1 cellular context compared by ENCODE assay signal in the genomic region with DNA sequence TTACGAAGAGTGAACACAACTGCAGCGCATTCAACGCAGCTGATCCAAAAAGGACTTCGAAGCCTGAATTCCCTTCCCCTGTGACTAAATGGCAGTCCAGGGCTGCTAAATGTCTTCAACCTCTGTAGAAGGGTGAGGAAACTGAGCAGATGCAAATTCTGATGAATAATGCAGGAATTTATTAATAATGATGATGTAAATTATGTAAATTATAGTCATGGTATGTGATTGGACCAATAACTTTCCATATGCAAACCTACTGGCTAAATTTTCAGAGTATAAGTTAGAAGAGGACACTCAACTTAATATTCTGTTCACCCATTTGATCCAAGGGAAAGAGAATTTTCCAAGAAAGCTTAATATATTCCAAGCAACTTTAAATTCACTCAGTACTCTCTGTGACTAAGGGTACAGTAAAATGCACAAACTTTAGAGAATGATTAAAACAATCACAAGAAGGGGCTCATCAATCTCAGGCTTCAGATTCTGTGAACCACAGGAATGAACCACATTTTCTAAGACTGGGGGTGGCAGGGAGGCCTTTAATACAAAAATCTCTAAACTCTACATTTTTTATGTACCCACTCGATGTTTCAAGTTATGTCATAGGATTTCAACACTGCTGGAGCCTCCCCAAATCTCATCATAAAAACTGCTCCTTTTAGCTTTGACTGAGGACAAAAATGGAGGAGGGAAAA.
TF ChIP-seq lines count a peak whose summit lies in the region.

No MANE protein-coding gene starts in this region.

TF ChIP-seq in HEK293, 187 proteins besides CTCF, POLR2A, EP300 and RAD21 (continued from another document):
- TF ChIP-seq, protein P1, sequence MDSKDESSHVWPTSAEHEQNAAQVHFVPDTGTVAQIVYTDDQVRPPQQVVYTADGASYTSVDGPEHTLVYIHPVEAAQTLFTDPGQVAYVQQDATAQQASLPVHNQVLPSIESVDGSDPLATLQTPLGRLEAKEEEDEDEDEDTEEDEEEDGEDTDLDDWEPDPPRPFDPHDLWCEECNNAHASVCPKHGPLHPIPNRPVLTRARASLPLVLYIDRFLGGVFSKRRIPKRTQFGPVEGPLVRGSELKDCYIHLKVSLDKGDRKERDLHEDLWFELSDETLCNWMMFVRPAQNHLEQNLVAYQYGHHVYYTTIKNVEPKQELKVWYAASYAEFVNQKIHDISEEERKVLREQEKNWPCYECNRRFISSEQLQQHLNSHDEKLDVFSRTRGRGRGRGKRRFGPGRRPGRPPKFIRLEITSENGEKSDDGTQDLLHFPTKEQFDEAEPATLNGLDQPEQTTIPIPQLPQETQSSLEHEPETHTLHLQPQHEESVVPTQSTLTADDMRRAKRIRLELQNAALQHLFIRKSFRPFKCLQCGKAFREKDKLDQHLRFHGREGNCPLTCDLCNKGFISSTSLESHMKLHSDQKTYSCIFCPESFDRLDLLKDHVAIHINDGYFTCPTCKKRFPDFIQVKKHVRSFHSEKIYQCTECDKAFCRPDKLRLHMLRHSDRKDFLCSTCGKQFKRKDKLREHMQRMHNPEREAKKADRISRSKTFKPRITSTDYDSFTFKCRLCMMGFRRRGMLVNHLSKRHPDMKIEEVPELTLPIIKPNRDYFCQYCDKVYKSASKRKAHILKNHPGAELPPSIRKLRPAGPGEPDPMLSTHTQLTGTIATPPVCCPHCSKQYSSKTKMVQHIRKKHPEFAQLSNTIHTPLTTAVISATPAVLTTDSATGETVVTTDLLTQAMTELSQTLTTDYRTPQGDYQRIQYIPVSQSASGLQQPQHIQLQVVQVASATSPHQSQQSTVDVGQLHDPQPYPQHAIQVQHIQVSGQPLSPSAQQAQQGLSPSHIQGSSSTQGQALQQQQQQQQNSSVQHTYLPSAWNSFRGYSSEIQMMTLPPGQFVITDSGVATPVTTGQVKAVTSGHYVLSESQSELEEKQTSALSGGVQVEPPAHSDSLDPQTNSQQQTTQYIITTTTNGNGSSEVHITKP (tag by site-specific recombination; IDR thresholded peaks at IDR 0.05), result peak; percentile 75
TF ChIP-seq in HEK293: peak in this region for 1.
